ENCODE assay signal across 9 cellular contexts in genomic region chr7:45663167-45663921, GRCh38.
DNase-seq lines count a peak whose midpoint lies in the region; ATAC-seq, FAIRE-seq and TF ChIP-seq lines count a peak whose summit lies in the region.
"Had no signal": no experiment of that assay in that cellular context is flagged by ENCODE, and none has a peak within 500 bp of the region (broad histone marks: within the 10 kb centered on the region; RNA-seq: fewer than 3 reads in every experiment).

No MANE protein-coding gene starts in this region.

- no peak overlapping the region for H3K27ac Mint-ChIP-seq in Calu3 (ENCODE audit: unreplicated experiment)
- no peak overlapping the region for H3K27ac Mint-ChIP-seq in astrocyte (ENCODE audit: unreplicated experiment)

- intact Hi-C loops in Calu3 (cut with micrococcal nuclease; ENCODE audit: unreplicated experiment) (loop anchor here (2.0 kb wide), 1 partner anchor 191 kb away; no protein-coding TSS in a partner anchor), kidney (cut with DNase I) (no loop called here)

- H3K4me1 ChIP-seq in astrocyte (ENCODE audit: insufficient read depth, low read length) (no peaks in the 10 kb centered on the region), kidney (ENCODE audit: control insufficient read depth in 1 of 2, insufficient read depth in 1 of 2, low read depth in 1 of 2, low read length in 2 of 2) (no peaks in the 10 kb centered on the region)

- H3K4me1 Mint-ChIP-seq in Calu3 (ENCODE audit: low read depth, unreplicated experiment) (no peaks in the 10 kb centered on the region), astrocyte (ENCODE audit: low read depth, unreplicated experiment) (no peaks in the 10 kb centered on the region)

- H3K4me3 ChIP-seq in astrocyte (ENCODE audit: insufficient read depth, low read depth, low read length) (no peak overlapping the region), kidney (ENCODE audit: low read length in 2 of 2) (no peak overlapping the region)

- no peak for FAIRE-seq in astrocyte (lab: Jason Lieb, UNC)
- FAIRE-seq in kidney (lab: Jason Lieb, UNC) = no peak

- H3K9me3 Mint-ChIP-seq in Calu3 (ENCODE audit: low read depth, unreplicated experiment) (no peaks in the 10 kb centered on the region), astrocyte (ENCODE audit: unreplicated experiment) (peaks cover 3% of the 10 kb centered on the region)

- no peaks in the 10 kb centered on the region for H4K20me1 ChIP-seq in astrocyte (ENCODE audit: insufficient read depth, low read length)

- H2AFZ ChIP-seq in astrocyte (ENCODE audit: low read depth, low read length) = no peak overlapping the region

- H3K36me3 ChIP-seq in astrocyte (ENCODE audit: insufficient read depth, low read length) (no peaks in the 10 kb centered on the region), kidney (ENCODE audit: control insufficient read depth in 1 of 2, insufficient read depth in 2 of 2, low read length in 2 of 2) (no peaks in the 10 kb centered on the region)

- no peak for ATAC-seq in GM19351 (IDR thresholded peaks at IDR 0.05; ENCODE audit: unreplicated experiment)
- ATAC-seq in HG03342 (IDR thresholded peaks at IDR 0.05; ENCODE audit: unreplicated experiment) = no peak

- no peak overlapping the region for H3K4me3 Mint-ChIP-seq in Calu3 (ENCODE audit: low read depth, unreplicated experiment)
- no peak overlapping the region for H3K4me3 Mint-ChIP-seq in astrocyte (ENCODE audit: unreplicated experiment)

- peak; percentile 70 for DNase-seq in Calu3
- peak; percentile 28 for DNase-seq in HT1080 (ENCODE audit: low read depth)
- no peak for DNase-seq in astrocyte (ENCODE audit: low read depth)
- DNase-seq in kidney = no peak
- DNase-seq in dedifferentiated amniotic fluid mesenchymal stem cell (ENCODE audit: extremely low spot score) = no peak
- no peak for DNase-seq in retina

- no peaks in the 10 kb centered on the region for H3K9me3 ChIP-seq in astrocyte (ENCODE audit: insufficient read depth, low read depth, low read length)
- no peaks in the 10 kb centered on the region for H3K9me3 ChIP-seq in kidney (ENCODE audit: control insufficient read depth in 1 of 2, low read length in 2 of 2)

- TF ChIP-seq CTCF in Calu3 (IDR thresholded peaks at IDR 0.05; ENCODE audit: unreplicated experiment) (peak; percentile 87), astrocyte (IDR thresholded peaks at IDR 0.05; ENCODE audit: insufficient read depth, low read depth, low read length) (peak; percentile 39), kidney (IDR thresholded peaks at IDR 0.05; ENCODE audit: borderline replicate concordance, extremely low read depth, insufficient read depth) (peak; percentile 67)

- no peak overlapping the region for H3K4me2 ChIP-seq in astrocyte (ENCODE audit: low read length)

- H3K9ac ChIP-seq in astrocyte (ENCODE audit: low read length) (no peak overlapping the region), kidney (ENCODE audit: low read length in 2 of 2) (no peak overlapping the region)

- BruUV-seq in Calu3 (replicated peaks; lab: Mats Ljungman, UMichigan) = no TSS peak

- no peak overlapping the region for H3K27ac ChIP-seq in astrocyte (ENCODE audit: low read depth, low read length)
- H3K27ac ChIP-seq in kidney (ENCODE audit: low read depth in 2 of 2, low read length in 2 of 2) = no peak overlapping the region
- H3K27ac ChIP-seq: epithelial cell of prostate had no signal

- H3K36me3 Mint-ChIP-seq in Calu3 (ENCODE audit: insufficient read depth, unreplicated experiment) (no peaks in the 10 kb centered on the region), astrocyte (ENCODE audit: low read depth, unreplicated experiment) (peaks cover 1% of the 10 kb centered on the region)

- H3K27me3 Mint-ChIP-seq in Calu3 (ENCODE audit: unreplicated experiment) = peaks cover 27% of the 10 kb centered on the region
- peaks cover 28% of the 10 kb centered on the region for H3K27me3 Mint-ChIP-seq in astrocyte (ENCODE audit: low read depth, unreplicated experiment)

- H3K27me3 ChIP-seq in astrocyte (ENCODE audit: insufficient read depth, low read length) = no peaks in the 10 kb centered on the region

- CTCF ChIA-PET in Calu3 (lab: Charles Lee) = interaction anchor here (0.5 to 1.1 kb wide), 6 partner anchors 9 to 1830 kb away, joined by 3 to 15 read pairs (median 4); no protein-coding TSS in a partner anchor

- no peaks in the 10 kb centered on the region for H3K79me2 ChIP-seq in astrocyte (ENCODE audit: insufficient read depth, low read length)

Comparison
In these comparisons a context has a peak if more than half of its experiments do, and no peak if none do; other contexts are left out.
1. DNase-seq: peak in Calu3 (single experiment) and HT1080 (single experiment); none in astrocyte (single experiment), kidney (single experiment), dedifferentiated amniotic fluid mesenchymal stem cell (single experiment) and retina (single experiment).
2. Peak in every context shown above with its lines, with median percentiles within 50 percentile points of each other: CTCF ChIP-seq.